ENCODE assay signal across 8 cellular contexts in the genomic region with DNA sequence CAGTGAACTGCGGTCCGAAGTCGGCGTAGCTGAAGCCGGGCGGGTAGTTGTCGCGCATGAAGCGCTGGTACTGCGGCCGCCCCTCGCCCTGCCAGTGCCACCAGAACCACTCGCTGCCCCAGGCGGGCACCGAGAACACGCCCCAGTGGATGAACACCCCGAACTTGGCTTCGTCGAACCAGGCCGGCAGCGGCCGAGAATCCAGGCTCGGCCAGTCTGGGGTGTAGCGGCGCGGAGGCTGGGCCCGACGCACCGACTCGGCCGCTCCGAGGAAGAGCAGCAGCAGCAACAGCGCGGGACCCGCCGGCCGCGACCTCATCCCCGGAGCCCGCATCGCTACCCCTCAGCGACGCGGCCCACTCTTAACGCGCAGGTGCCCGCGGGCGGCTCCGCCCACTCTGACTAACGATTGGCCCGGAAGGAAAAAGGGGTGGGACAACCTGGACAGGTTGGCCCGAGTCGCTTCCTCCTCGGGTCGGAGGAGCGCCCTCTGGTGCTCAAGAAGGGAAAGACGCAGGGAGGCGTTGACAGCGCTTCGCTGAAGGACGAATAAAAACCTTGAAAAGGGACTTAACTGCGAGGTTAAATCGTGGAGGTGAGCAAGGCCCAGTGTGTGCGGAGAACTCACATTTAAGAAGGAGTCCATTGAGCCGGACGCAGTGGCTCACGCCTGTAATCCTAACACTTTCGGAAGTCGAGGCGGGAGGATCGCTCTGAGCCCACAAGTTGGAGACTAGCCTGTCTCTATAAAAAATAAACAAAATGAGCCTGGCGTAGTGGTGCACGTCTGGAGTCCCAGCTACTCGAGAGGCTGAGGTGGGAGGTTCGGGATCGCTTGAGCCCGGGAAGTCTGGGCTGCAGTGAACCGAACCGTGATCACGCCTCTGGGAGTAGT. TPM values are rescaled to one million over a fixed set of nuclear protein-coding genes. Genes with fewer than 3 reads are reported as not detected.
A peak's percentile ranks its signal among the peaks of the same experiment; 100 is the strongest.
DNase-seq lines count a peak whose midpoint lies in the region; ATAC-seq, FAIRE-seq and TF ChIP-seq lines count a peak whose summit lies in the region.

A gene (minus strand): TSS at position 338 of the 895 bp plus-strand sequence. CDS start 4 bp downstream, at position 334.

- peaks cover 0 to 8% (median 0%) of the 10 kb centered on the region in 3 donors for H3K4me1 ChIP-seq in pancreas
- H3K4me1 ChIP-seq in tibial artery = peaks cover 6 to 16% (median 10%) of the 10 kb centered on the region in 4 donors

- no peak for FAIRE-seq in pancreas (lab: Jason Lieb, UNC)

- intact Hi-C loops in Right ventricle myocardium superior (cut with DNase I) (loop anchor here (5.0 kb wide), 2 partner anchors 61 to 96 kb away; no protein-coding TSS in a partner anchor), pancreas (cut with DNase I) (loop anchor here in 1 of 3 donors (10.0 kb wide), 1 partner anchor 93 kb away; a partner anchor contains a TSS), tibial artery (cut with DNase I; ENCODE audit: low total_unique reads) (loop anchor here (10.0 kb wide), 1 partner anchor 47 kb away; a partner anchor contains a TSS)

- peak within 1 kb of the TSS; percentile 87 for H3K27ac Mint-ChIP-seq in activated naive CD8-positive, alpha-beta T cell treated with anti-CD3 and anti-CD28 coated beads, Interleukin-2, amount 10 ng/mL, durations not matched to agents 7 days and 5 days

- H3K36me3 ChIP-seq in pancreas (peaks cover 0 to 10% (median 0%) of the 10 kb centered on the region in 3 donors), tibial artery (peaks cover 0 to 20% (median 8%) of the 10 kb centered on the region in 3 donors)

- H3K4me3 ChIP-seq in pancreas (peak within 1 kb of the TSS; percentile 75 to 98 (median 87)), tibial artery (peak within 1 kb of the TSS; percentile 73 to 82)

- no peaks in the 10 kb centered on the region for H3K9me3 Mint-ChIP-seq in activated naive CD8-positive, alpha-beta T cell treated with anti-CD3 and anti-CD28 coated beads, Interleukin-2, amount 10 ng/mL, durations not matched to agents 7 days and 5 days

- peaks cover 10% of the 10 kb centered on the region for H3K27me3 Mint-ChIP-seq in activated naive CD8-positive, alpha-beta T cell treated with anti-CD3 and anti-CD28 coated beads, Interleukin-2, amount 10 ng/mL, durations not matched to agents 7 days and 5 days

- no peaks in the 10 kb centered on the region for H3K27me3 ChIP-seq in pancreas
- no peaks in the 10 kb centered on the region for H3K27me3 ChIP-seq in tibial artery

- peaks cover 25% of the 10 kb centered on the region for H3K4me1 Mint-ChIP-seq in activated naive CD8-positive, alpha-beta T cell treated with anti-CD3 and anti-CD28 coated beads, Interleukin-2, amount 10 ng/mL, durations not matched to agents 7 days and 5 days

- H3K27ac ChIP-seq in pancreas (peak within 1 kb of the TSS; percentile 31 to 66 (median 58)), tibial artery (peak within 1 kb of the TSS; percentile 71 to 77)

- ATAC-seq in HG02571 (IDR thresholded peaks at IDR 0.05; ENCODE audit: unreplicated experiment) (peak; percentile 95), Right ventricle myocardium superior (ENCODE audit: poor library complexity) (peak; percentile 99), pancreas (peak; percentile 98 to 99 (median 98))
- peak; percentile 99 for ATAC-seq in activated naive CD8-positive, alpha-beta T cell treated with anti-CD3 and anti-CD28 coated beads, Interleukin-2, amount 10 ng/mL, durations not matched to agents 7 days and 5 days (ENCODE audit: low read depth)

- POLR2A ChIA-PET in activated naive CD8-positive, alpha-beta T cell treated with anti-CD3 and anti-CD28 coated beads, Interleukin-2, amount 10 ng/mL, durations not matched to agents 7 days and 5 days (lab: Charles Lee) = interaction anchor here (0.8 to 1.4 kb wide), 3 partner anchors 40 to 125 kb away, joined by 3 to 4 read pairs (median 4); a partner anchor contains a TSS

- DNase-seq in GM10266 (ENCODE audit: extremely low spot score) = peak; percentile 98
- DNase-seq in NCI-H1048 (lab: John Stamatoyannopoulos, UW) = peak; percentile 91
- peak; percentile 95 for DNase-seq in SKM-1 (lab: John Stamatoyannopoulos, UW; ENCODE audit: unreplicated experiment)
- peak; percentile 93 for DNase-seq in activated naive CD8-positive, alpha-beta T cell treated with anti-CD3 and anti-CD28 coated beads, Interleukin-2, amount 10 ng/mL, durations not matched to agents 7 days and 5 days
- DNase-seq in Right ventricle myocardium superior = peak; percentile 96
- DNase-seq in pancreas = peak; percentile 92 to 97 (median 96)
- DNase-seq in tibial artery = peak; percentile 93 to 96

- H3K4me3 Mint-ChIP-seq in activated naive CD8-positive, alpha-beta T cell treated with anti-CD3 and anti-CD28 coated beads, Interleukin-2, amount 10 ng/mL, durations not matched to agents 7 days and 5 days = peak within 1 kb of the TSS; percentile 85

- peaks cover 5% of the 10 kb centered on the region for H3K36me3 Mint-ChIP-seq in activated naive CD8-positive, alpha-beta T cell treated with anti-CD3 and anti-CD28 coated beads, Interleukin-2, amount 10 ng/mL, durations not matched to agents 7 days and 5 days

- H3K9me3 ChIP-seq in pancreas (no peaks in the 10 kb centered on the region), tibial artery (no peaks in the 10 kb centered on the region)

- 2% methylated on average over 81 of the region's 81 CpGs for WGBS in pancreas, 2 donors

- TF ChIP-seq CTCF in GM10266 (IDR thresholded peaks at IDR 0.05; ENCODE audit: control insufficient read depth, insufficient read depth, low read depth, missing control alignments) = peak; percentile 93
- TF ChIP-seq CTCF in pancreas (IDR thresholded peaks at IDR 0.05) = peak; percentile 92 to 98 (median 96)
- TF ChIP-seq CTCF in tibial artery (IDR thresholded peaks at IDR 0.05) = peak; percentile 93 to 97

RNA-seq across cellular contexts. Expression of the gene that starts here (rescaled TPM):
- total RNA-seq in activated naive CD8-positive, alpha-beta T cell treated with anti-CD3 and anti-CD28 coated beads, Interleukin-2, amount 10 ng/mL, durations not matched to agents 7 days and 5 days = 10 to 100 TPM; 17.2 to 19.6 TPM
- 12.3 TPM for total RNA-seq in Right ventricle myocardium superior
- 10 to 100 TPM in 3 of 6 donors, 1 to 10 TPM in 3; 8.3 to 23.4 (median 13.3) TPM for total RNA-seq in pancreas
- polyA plus RNA-seq in pancreas = 10 to 100 TPM; 14.0 to 27.8 TPM

Comparison
In these comparisons a context has a peak if more than half of its experiments do, and no peak if none do; other contexts are left out.
1. Peak in every context shown above with its lines: DNase-seq, ATAC-seq, H3K4me3 ChIP-seq and H3K27ac ChIP-seq.